In genomic region chr1:53362270-53362669, GRCh38 we compare ENCODE assay signal across 16 cellular contexts. TPM values are rescaled to one million over a fixed set of nuclear protein-coding genes. Genes with fewer than 3 reads are reported as not detected.
DNase-seq lines count a peak whose midpoint lies in the region; ATAC-seq and TF ChIP-seq lines count a peak whose summit lies in the region.
"Had no signal": no experiment of that assay in that cellular context is flagged by ENCODE, and none has a peak within 500 bp of the region (broad histone marks: within the 10 kb centered on the region; RNA-seq: fewer than 3 reads in every experiment).

No MANE protein-coding gene starts in this region.

- 47 to 57% methylated on average over 1 to 2 of the region's 2 CpGs for WGBS in endodermal cell (ENCODE audit: insufficient coverage in 1 of 2, insufficient read length in 1 of 2), 2 experiments
- WGBS in esophagus muscularis mucosa: 68% methylated on average over 2 of the region's 2 CpGs

- peaks cover 33% of the 10 kb centered on the region for H3K27me3 Mint-ChIP-seq in GM23338 (ENCODE audit: insufficient read depth, low read depth, poor library complexity)
- peaks cover 22% of the 10 kb centered on the region for H3K27me3 Mint-ChIP-seq in endodermal cell (ENCODE audit: insufficient read depth)
- H3K27me3 Mint-ChIP-seq in neural progenitor cell (ENCODE audit: insufficient read depth, low read depth): peaks cover 11% of the 10 kb centered on the region
- peaks cover 17% of the 10 kb centered on the region for H3K27me3 Mint-ChIP-seq in activated T-helper 2 cell treated with anti-CD3 and anti-CD28 coated beads, Interferon-gamma antibody, Interleukin-2, Interleukin-4, amounts not matched to agents 10 μg/mL and 5 μg/mL and 100 μg/mL, durations not matched to agents 14 hours and 24 hours and 36 hours (ENCODE audit: low read depth)
- H3K27me3 Mint-ChIP-seq: CD4-positive, alpha-beta memory T cell had no signal

- peak; percentile 57 for ATAC-seq in GM23338
- ATAC-seq in HG02973 (IDR thresholded peaks at IDR 0.05; ENCODE audit: unreplicated experiment): no peak
- ATAC-seq: HCT116 had no signal

- TF ChIP-seq POLR2A in esophagus muscularis mucosa (IDR thresholded peaks at IDR 0.05; ENCODE audit: low read depth): no peak

- TF ChIP-seq EP300 in esophagus muscularis mucosa (IDR thresholded peaks at IDR 0.05): no peak

- no peaks in the 10 kb centered on the region; the same call in 1 of the 3 replicates for H3K9me3 Mint-ChIP-seq in GM23338
- H3K9me3 Mint-ChIP-seq in endodermal cell: peaks cover 15% of the 10 kb centered on the region
- H3K9me3 Mint-ChIP-seq in neural progenitor cell: no peaks in the 10 kb centered on the region
- no peaks in the 10 kb centered on the region for H3K9me3 Mint-ChIP-seq in activated T-helper 2 cell treated with anti-CD3 and anti-CD28 coated beads, Interferon-gamma antibody, Interleukin-2, Interleukin-4, amounts not matched to agents 10 μg/mL and 5 μg/mL and 100 μg/mL, durations not matched to agents 14 hours and 24 hours and 36 hours

- DNase-seq in GM23338 (ENCODE audit: low spot score) (no peak), NT2/D1 (ENCODE audit: low read depth, low spot score) (peak; percentile 32), endodermal cell (peak; percentile 84), neural progenitor cell (ENCODE audit: low spot score) (peak; percentile 74), esophagus muscularis mucosa (ENCODE audit: extremely low spot score) (no peak)
- DNase-seq in activated T-helper 2 cell treated with anti-CD3 and anti-CD28 coated beads, Interferon-gamma antibody, Interleukin-2, Interleukin-4, amounts not matched to agents 10 μg/mL and 5 μg/mL and 100 μg/mL, durations not matched to agents 14 hours and 24 hours and 36 hours (ENCODE audit: low spot score): no peak
- DNase-seq: BE2C; CD4-positive, alpha-beta memory T cell; DMS79 treated with DMSO at 0.1 percent for 48 hours; NCI-H1436 treated with DMSO at 0.1 percent for 48 hours; NCI-H2081; NCI-H524; NK-92 treated with Interleukin-12 subunit alpha and Interleukin-12 subunit beta, amount 100 ng/mL, for 24 hours; Right ventricle myocardium superior had no signal

- H3K79me2 ChIP-seq in GM23338 (replicated peaks; ENCODE audit: insufficient read depth) (no peaks in the 10 kb centered on the region), neural progenitor cell (ENCODE audit: low read depth) (no peaks in the 10 kb centered on the region)

- no peak for TF ChIP-seq CTCF in GM23338 (conservative IDR thresholded peaks at IDR 0.05; ENCODE audit: low read depth in 2 of 2)
- no peak for TF ChIP-seq CTCF in endodermal cell (conservative IDR thresholded peaks at IDR 0.05)
- TF ChIP-seq CTCF in neural progenitor cell (IDR thresholded peaks at IDR 0.05): no peak
- no peak for TF ChIP-seq CTCF in esophagus muscularis mucosa (IDR thresholded peaks at IDR 0.05)

- H3K9me3 ChIP-seq in NT2/D1 (ENCODE audit: insufficient read depth, low read length) (peaks cover 18% of the 10 kb centered on the region), endodermal cell (ENCODE audit: control insufficient read depth, low read length) (peaks cover 19% of the 10 kb centered on the region), neural progenitor cell (ENCODE audit: low read depth) (peaks cover under 1% of the 10 kb centered on the region), esophagus muscularis mucosa (peaks cover 0 to 8% (median 3%) of the 10 kb centered on the region in 4 donors)
- H3K9me3 ChIP-seq: BE2C had no signal

- H3F3A ChIP-seq in GM23338 (replicated peaks; ENCODE audit: low read depth) (no peaks in the 10 kb centered on the region), neural progenitor cell (ENCODE audit: low read depth) (peaks cover 11% of the 10 kb centered on the region)

- H3K27me3 ChIP-seq in GM23338 (ENCODE audit: insufficient read depth) (no peaks in the 10 kb centered on the region), NT2/D1 (ENCODE audit: insufficient read depth, insufficient read length) (peaks cover 5% of the 10 kb centered on the region), endodermal cell (ENCODE audit: control insufficient read depth, insufficient read depth, low read length, poor library complexity, severe bottlenecking) (no peaks in the 10 kb centered on the region), neural progenitor cell (no peaks in the 10 kb centered on the region), esophagus muscularis mucosa (peaks cover 0 to 8% (median 0%) of the 10 kb centered on the region in 4 donors)
- H3K27me3 ChIP-seq: BE2C had no signal

- H3K36me3 Mint-ChIP-seq in GM23338 (ENCODE audit: low read depth) (no peaks in the 10 kb centered on the region), endodermal cell (ENCODE audit: low read depth) (no peaks in the 10 kb centered on the region), neural progenitor cell (no peaks in the 10 kb centered on the region)
- no peaks in the 10 kb centered on the region for H3K36me3 Mint-ChIP-seq in activated T-helper 2 cell treated with anti-CD3 and anti-CD28 coated beads, Interferon-gamma antibody, Interleukin-2, Interleukin-4, amounts not matched to agents 10 μg/mL and 5 μg/mL and 100 μg/mL, durations not matched to agents 14 hours and 24 hours and 36 hours (ENCODE audit: low read depth)

- intact Hi-C loops in activated T-helper 2 cell treated with anti-CD3 and anti-CD28 coated beads, Interferon-gamma antibody, Interleukin-2, Interleukin-4, amounts not matched to agents 10 μg/mL and 5 μg/mL and 100 μg/mL, durations not matched to agents 14 hours and 24 hours and 36 hours (cut with micrococcal nuclease): no loop called here
- intact Hi-C loops in esophagus muscularis mucosa (cut with DNase I): no loop called here

- no peak overlapping the region for H3K4me2 ChIP-seq in GM23338
- H3K4me2 ChIP-seq in neural progenitor cell: peak overlapping the region; percentile 57

- H3K4me1 ChIP-seq in GM23338 (ENCODE audit: insufficient read depth) (no peaks in the 10 kb centered on the region), NT2/D1 (ENCODE audit: insufficient read depth, insufficient read length) (no peaks in the 10 kb centered on the region), endodermal cell (ENCODE audit: control insufficient read depth, insufficient read depth, low read length) (peaks cover 12% of the 10 kb centered on the region), neural progenitor cell (peaks cover 15% of the 10 kb centered on the region), esophagus muscularis mucosa (no peaks in the 10 kb centered on the region)
- H3K4me1 ChIP-seq: BE2C had no signal

- H3K27ac Mint-ChIP-seq in GM23338 (no peak overlapping the region), endodermal cell (peak overlapping the region; percentile 94), neural progenitor cell (peak overlapping the region; percentile 50)
- no peak overlapping the region for H3K27ac Mint-ChIP-seq in activated T-helper 2 cell treated with anti-CD3 and anti-CD28 coated beads, Interferon-gamma antibody, Interleukin-2, Interleukin-4, amounts not matched to agents 10 μg/mL and 5 μg/mL and 100 μg/mL, durations not matched to agents 14 hours and 24 hours and 36 hours

- H3K9ac ChIP-seq in NT2/D1 (ENCODE audit: insufficient read length, low read depth) (peak overlapping the region; percentile 1), endodermal cell (ENCODE audit: extremely low read depth, low read length, poor library complexity, severe bottlenecking) (no peak overlapping the region), neural progenitor cell (no peak overlapping the region)

- H3K36me3 ChIP-seq in GM23338 (ENCODE audit: insufficient read depth): no peaks in the 10 kb centered on the region
- no peaks in the 10 kb centered on the region for H3K36me3 ChIP-seq in NT2/D1 (ENCODE audit: insufficient read depth, insufficient read length, low read length)
- no peaks in the 10 kb centered on the region for H3K36me3 ChIP-seq in endodermal cell (ENCODE audit: control insufficient read depth, insufficient read depth, low read length)
- H3K36me3 ChIP-seq in neural progenitor cell: no peaks in the 10 kb centered on the region
- H3K36me3 ChIP-seq in esophagus muscularis mucosa: no peaks in the 10 kb centered on the region
- H3K36me3 ChIP-seq: BE2C had no signal

- H3K4me3 Mint-ChIP-seq in GM23338 (no peak overlapping the region), endodermal cell (no peak overlapping the region), neural progenitor cell (no peak overlapping the region)
- H3K4me3 Mint-ChIP-seq in activated T-helper 2 cell treated with anti-CD3 and anti-CD28 coated beads, Interferon-gamma antibody, Interleukin-2, Interleukin-4, amounts not matched to agents 10 μg/mL and 5 μg/mL and 100 μg/mL, durations not matched to agents 14 hours and 24 hours and 36 hours (ENCODE audit: low read depth): no peak overlapping the region
- H3K4me3 Mint-ChIP-seq: CD4-positive, alpha-beta memory T cell had no signal

- H3K9me2 ChIP-seq in GM23338 (ENCODE audit: insufficient read depth): no peaks in the 10 kb centered on the region

- no peak overlapping the region for H3K4me3 ChIP-seq in GM23338
- no peak overlapping the region for H3K4me3 ChIP-seq in NT2/D1 (ENCODE audit: insufficient read length, low read depth)
- no peak overlapping the region for H3K4me3 ChIP-seq in endodermal cell (ENCODE audit: low read length)
- H3K4me3 ChIP-seq in neural progenitor cell: no peak overlapping the region
- H3K4me3 ChIP-seq in esophagus muscularis mucosa: no peak overlapping the region

- H3K4me1 Mint-ChIP-seq in GM23338 (no peaks in the 10 kb centered on the region; the same call in 2 of the 3 replicates), endodermal cell (peaks cover 39% of the 10 kb centered on the region), neural progenitor cell (peaks cover 16% of the 10 kb centered on the region)
- H3K4me1 Mint-ChIP-seq in activated T-helper 2 cell treated with anti-CD3 and anti-CD28 coated beads, Interferon-gamma antibody, Interleukin-2, Interleukin-4, amounts not matched to agents 10 μg/mL and 5 μg/mL and 100 μg/mL, durations not matched to agents 14 hours and 24 hours and 36 hours (ENCODE audit: low read depth): peaks cover 4% of the 10 kb centered on the region

- H4K20me1 ChIP-seq in GM23338 (replicated peaks; ENCODE audit: insufficient read depth): no peaks in the 10 kb centered on the region
- no peaks in the 10 kb centered on the region for H4K20me1 ChIP-seq in neural progenitor cell (ENCODE audit: low read depth)

- no peak overlapping the region for H3K27ac ChIP-seq in GM23338 (ENCODE audit: low read depth)
- H3K27ac ChIP-seq in endodermal cell (ENCODE audit: low read depth, low read length): no peak overlapping the region
- peak overlapping the region; percentile 75 for H3K27ac ChIP-seq in neural progenitor cell
- no peak overlapping the region for H3K27ac ChIP-seq in esophagus muscularis mucosa (replicated peaks in 1 of 4)

- H2AFZ ChIP-seq in GM23338 (no peak overlapping the region), neural progenitor cell (replicated peaks) (peak overlapping the region; percentile 50)

RNA-seq across cellular contexts. Expression of gene LRP8, which starts 34.4 kb away (rescaled TPM):
- 71.1 and 72.4 TPM in 2 replicates for total RNA-seq in GM23338 (2014; rRNA removed; shearing (Covaris generic))
- polyA plus RNA-seq in GM23338 (2016; fragmentation: Nextera tagmentation; extraction: Ambion mirVana): 27.8 and 28.3 TPM in 2 replicates
- total RNA-seq in endodermal cell (10 to 100 TPM; 29.1 to 39.6 TPM), neural progenitor cell (ENCODE audit: low replicate concordance) (15.6 and 25.7 TPM in 2 replicates), esophagus muscularis mucosa (1 to 10 TPM in 3 of 4 donors, under 1 TPM in 1; 0.83 to 6.0 (median 1.9) TPM)
- polyA plus RNA-seq in endodermal cell (2013, experiment 1 of 2): 35.6 TPM
- polyA plus RNA-seq in endodermal cell (2013, experiment 2 of 2): 29.0 TPM
- total RNA-seq in activated T-helper 2 cell treated with anti-CD3 and anti-CD28 coated beads, Interferon-gamma antibody, Interleukin-2, Interleukin-4, amounts not matched to agents 10 μg/mL and 5 μg/mL and 100 μg/mL, durations not matched to agents 14 hours and 24 hours and 36 hours: 78.0 and 82.1 TPM in 2 replicates

Comparison
In these comparisons a context has a peak if more than half of its experiments do, and no peak if none do; other contexts are left out.
1. DNase-seq: peak in NT2/D1 (single experiment), endodermal cell (single experiment) and neural progenitor cell (single experiment); none in GM23338 (single experiment), activated T-helper 2 cell treated with anti-CD3 and anti-CD28 coated beads, Interferon-gamma antibody, Interleukin-2, Interleukin-4, amounts not matched to agents 10 μg/mL and 5 μg/mL and 100 μg/mL, durations not matched to agents 14 hours and 24 hours and 36 hours (single experiment) and esophagus muscularis mucosa (single experiment).
2. H3K27ac Mint-ChIP-seq: peak in endodermal cell (single experiment) and neural progenitor cell (single experiment); none in GM23338 (single experiment) and activated T-helper 2 cell treated with anti-CD3 and anti-CD28 coated beads, Interferon-gamma antibody, Interleukin-2, Interleukin-4, amounts not matched to agents 10 μg/mL and 5 μg/mL and 100 μg/mL, durations not matched to agents 14 hours and 24 hours and 36 hours (single experiment).